In genomic region chr3:32569540-32570425, GRCh38 we compare ENCODE assay signal across 8 cellular contexts. TPM values are rescaled to one million over a fixed set of nuclear protein-coding genes. Genes with fewer than 3 reads are reported as not detected.
A peak's percentile ranks its signal among the peaks of the same experiment; 100 is the strongest.
DNase-seq lines count a peak whose midpoint lies in the region; ATAC-seq, FAIRE-seq and TF ChIP-seq lines count a peak whose summit lies in the region.

No MANE protein-coding gene starts in this region.

- intact Hi-C loops in breast epithelium (cut with DNase I; ENCODE audit: low total_unique reads): loop anchor here (5.0 kb wide), 1 partner anchor 282 kb away; no protein-coding TSS in a partner anchor

- no peaks in the 10 kb centered on the region; the same call in 1 of the 2 replicates for H3K4me1 ChIP-seq in ES-I3 (ENCODE audit: insufficient read depth, low read length)
- peaks cover 0 to 7% of the 10 kb centered on the region in 2 donors for H3K4me1 ChIP-seq in breast epithelium
- H3K4me1 ChIP-seq in small intestine (ENCODE audit: control insufficient read depth in 2 of 2, insufficient read depth in 1 of 2, low read depth in 1 of 2, low read length in 1 of 2): no peaks in the 10 kb centered on the region

- no peak for TF ChIP-seq CTCF in breast epithelium (IDR thresholded peaks at IDR 0.05)

- H3K27me3 ChIP-seq in breast epithelium: no peaks in the 10 kb centered on the region
- H3K27me3 ChIP-seq in small intestine (ENCODE audit: control insufficient read depth in 2 of 2, insufficient read depth in 2 of 2, low read length in 2 of 2): no peaks in the 10 kb centered on the region

- no peak for TF ChIP-seq POLR2A in breast epithelium (IDR thresholded peaks at IDR 0.05)

- peak overlapping the region; percentile 89 to 99 for H3K27ac ChIP-seq in breast epithelium
- H3K27ac ChIP-seq in small intestine (ENCODE audit: low read depth in 1 of 2, low read length in 1 of 2): peak overlapping the region; percentile 94 to 98

- H3K36me3 ChIP-seq in ES-I3 (ENCODE audit: insufficient read depth, low read length) (peaks cover 3% of the 10 kb centered on the region; the same call in 1 of the 2 replicates), breast epithelium (no peaks in the 10 kb centered on the region), small intestine (ENCODE audit: control insufficient read depth in 2 of 2, insufficient read depth in 2 of 2, low read length in 2 of 2) (peaks cover 0 to 2% of the 10 kb centered on the region in 2 donors)

- H3K4me3 ChIP-seq in breast epithelium (peak overlapping the region; percentile 84 to 97 (median 87)), small intestine (ENCODE audit: low read depth in 1 of 2, low read length in 2 of 2) (peak overlapping the region; percentile 66 to 99)

- FAIRE-seq in small intestine (lab: Jason Lieb, UNC): no peak

- 1% methylated on average over 38 to 41 of the region's 41 CpGs for WGBS in small intestine, 3 donors

- H3K9ac ChIP-seq in ES-I3 (ENCODE audit: low read depth, low read length): peak overlapping the region; percentile 97

- peak; percentile 51 for ATAC-seq in GM21528 (IDR thresholded peaks at IDR 0.05; ENCODE audit: low FRiP score, unreplicated experiment)

- H3K9me3 ChIP-seq in ES-I3 (ENCODE audit: control insufficient read depth, insufficient read depth, low read length) (no peaks in the 10 kb centered on the region), breast epithelium (no peaks in the 10 kb centered on the region), small intestine (ENCODE audit: control insufficient read depth, low read depth) (no peaks in the 10 kb centered on the region)

- DNase-seq in HUDEP-2 (lab: John Stamatoyannopoulos, UW; ENCODE audit: unreplicated experiment in 76 of 76) (peak in 44 of 76 experiments; percentile 2 to 58 (median 26)), T-helper 1 cell (peak; percentile 18 to 35 (median 21)), breast epithelium (ENCODE audit: low spot score in 2 of 2) (peak; percentile 33 to 60), iPS-NIHi11 (ENCODE audit: low spot score) (peak; percentile 79), small intestine (peak; percentile 79), NCI-H128 (lab: John Stamatoyannopoulos, UW; ENCODE audit: unreplicated experiment) (no peak)

RNA-seq across cellular contexts. Expression of gene DYNC1LI1, which starts 0.9 kb away (rescaled TPM):
- total RNA-seq in breast epithelium: 10 to 100 TPM; 25.3 to 35.7 (median 31.8) TPM
- polyA plus RNA-seq in small intestine: 10 to 100 TPM; 20.2 to 27.0 (median 25.7) TPM
